ENCODE assay signal across 1 cellular context in the genomic region with DNA sequence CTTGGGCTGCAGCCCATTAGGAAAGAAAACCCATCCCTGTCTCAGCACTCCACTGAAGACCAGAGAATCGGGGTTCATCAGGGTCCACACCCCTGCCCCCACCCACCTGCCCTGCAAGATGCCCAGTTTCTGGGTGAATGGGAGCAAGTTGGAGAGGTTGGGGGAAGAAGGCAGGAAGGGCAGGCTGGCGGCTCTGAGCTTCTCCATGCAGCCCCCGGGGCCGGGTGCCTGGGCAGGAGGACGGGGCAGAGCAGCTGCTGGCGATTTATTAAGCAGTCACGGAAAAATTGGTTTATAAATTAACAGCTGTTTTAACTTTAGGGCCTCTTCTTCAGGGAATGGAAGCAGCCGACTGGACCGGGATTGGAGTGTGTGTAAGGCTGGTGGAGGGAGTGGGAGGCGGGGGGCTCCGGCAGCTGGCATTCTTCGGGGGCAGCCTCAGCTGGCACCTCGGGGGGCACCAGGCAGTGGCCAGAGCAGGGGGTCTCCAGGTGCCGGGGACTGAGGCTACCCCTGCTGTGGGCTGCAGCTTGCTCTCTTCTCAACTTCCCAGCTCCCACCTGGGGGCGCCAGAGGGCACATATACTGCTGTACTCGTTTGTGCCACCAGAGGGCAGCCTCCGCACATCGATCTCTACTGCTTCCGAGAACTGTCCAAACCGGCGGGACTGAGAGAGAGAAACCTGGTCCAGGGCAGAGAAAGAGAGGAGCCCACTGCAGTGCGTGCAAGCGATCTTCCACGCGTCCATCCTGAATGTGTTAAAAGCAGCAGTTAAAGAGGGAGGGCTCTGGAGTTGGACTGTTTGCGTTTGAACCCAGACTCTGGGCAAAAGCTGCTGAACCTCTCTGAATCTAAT.
TF ChIP-seq lines count a peak whose summit lies in the region.

No MANE protein-coding gene starts in this region.

TF ChIP-seq in HepG2, 621 proteins besides CTCF, POLR2A, EP300 and RAD21 (continued from another document and continues in another):
- no peak for TF ChIP-seq TFAP4 (IDR thresholded peaks at IDR 0.05; ENCODE audit: borderline replicate concordance, low read depth)
- peak; percentile 87 for TF ChIP-seq RFXANK (CRISPR knock-in tag; IDR thresholded peaks at IDR 0.05)
- no peak for TF ChIP-seq MEF2D (CRISPR knock-in tag; IDR thresholded peaks at IDR 0.05)
- TF ChIP-seq MYNN (CRISPR knock-in tag; IDR thresholded peaks at IDR 0.05; ENCODE audit: low read depth) = 0 out of 2 replicates have a peak, but pooled peaks have one; percentile 56
- 0 out of 2 replicates have a peak, but pooled peaks have one; percentile 49 for TF ChIP-seq TARDBP (CRISPR knock-in tag; IDR thresholded peaks at IDR 0.05)
- TF ChIP-seq PATZ1 (CRISPR knock-in tag; IDR thresholded peaks at IDR 0.05) = peak; percentile 62
- TF ChIP-seq, protein P1, sequence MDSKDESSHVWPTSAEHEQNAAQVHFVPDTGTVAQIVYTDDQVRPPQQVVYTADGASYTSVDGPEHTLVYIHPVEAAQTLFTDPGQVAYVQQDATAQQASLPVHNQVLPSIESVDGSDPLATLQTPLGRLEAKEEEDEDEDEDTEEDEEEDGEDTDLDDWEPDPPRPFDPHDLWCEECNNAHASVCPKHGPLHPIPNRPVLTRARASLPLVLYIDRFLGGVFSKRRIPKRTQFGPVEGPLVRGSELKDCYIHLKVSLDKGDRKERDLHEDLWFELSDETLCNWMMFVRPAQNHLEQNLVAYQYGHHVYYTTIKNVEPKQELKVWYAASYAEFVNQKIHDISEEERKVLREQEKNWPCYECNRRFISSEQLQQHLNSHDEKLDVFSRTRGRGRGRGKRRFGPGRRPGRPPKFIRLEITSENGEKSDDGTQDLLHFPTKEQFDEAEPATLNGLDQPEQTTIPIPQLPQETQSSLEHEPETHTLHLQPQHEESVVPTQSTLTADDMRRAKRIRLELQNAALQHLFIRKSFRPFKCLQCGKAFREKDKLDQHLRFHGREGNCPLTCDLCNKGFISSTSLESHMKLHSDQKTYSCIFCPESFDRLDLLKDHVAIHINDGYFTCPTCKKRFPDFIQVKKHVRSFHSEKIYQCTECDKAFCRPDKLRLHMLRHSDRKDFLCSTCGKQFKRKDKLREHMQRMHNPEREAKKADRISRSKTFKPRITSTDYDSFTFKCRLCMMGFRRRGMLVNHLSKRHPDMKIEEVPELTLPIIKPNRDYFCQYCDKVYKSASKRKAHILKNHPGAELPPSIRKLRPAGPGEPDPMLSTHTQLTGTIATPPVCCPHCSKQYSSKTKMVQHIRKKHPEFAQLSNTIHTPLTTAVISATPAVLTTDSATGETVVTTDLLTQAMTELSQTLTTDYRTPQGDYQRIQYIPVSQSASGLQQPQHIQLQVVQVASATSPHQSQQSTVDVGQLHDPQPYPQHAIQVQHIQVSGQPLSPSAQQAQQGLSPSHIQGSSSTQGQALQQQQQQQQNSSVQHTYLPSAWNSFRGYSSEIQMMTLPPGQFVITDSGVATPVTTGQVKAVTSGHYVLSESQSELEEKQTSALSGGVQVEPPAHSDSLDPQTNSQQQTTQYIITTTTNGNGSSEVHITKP (CRISPR knock-in tag; IDR thresholded peaks at IDR 0.05; ENCODE audit: low read depth) = peak; percentile 51; the same call in 1 of the 2 replicates
- TF ChIP-seq NRL (CRISPR knock-in tag; IDR thresholded peaks at IDR 0.05; ENCODE audit: borderline replicate concordance) = peak; percentile 47; the same call in 1 of the 2 replicates
- no peak for TF ChIP-seq HNRNPK (IDR thresholded peaks at IDR 0.05; ENCODE audit: low read depth, low read length, poor library complexity, severe bottlenecking)
- TF ChIP-seq TP53 (CRISPR knock-in tag; conservative IDR thresholded peaks at IDR 0.05) = 0 out of 2 replicates have a peak, but pooled peaks have one; percentile 16
- TF ChIP-seq KDM4B (CRISPR knock-in tag; IDR thresholded peaks at IDR 0.05) = peak; percentile 89; the same call in 1 of the 2 replicates
- no peak for TF ChIP-seq HMG20B (CRISPR knock-in tag; conservative IDR thresholded peaks at IDR 0.05)
- peak; percentile 38 to 89 for TF ChIP-seq REST (IDR thresholded peaks at IDR 0.05; ENCODE audit: borderline replicate concordance in 1 of 2, low read depth in 1 of 2, low read length in 2 of 2)
- peak; percentile 88; the same call in 1 of the 2 replicates for TF ChIP-seq DNMT3B (CRISPR knock-in tag; conservative IDR thresholded peaks at IDR 0.05)
- 0 out of 2 replicates have a peak, but pooled peaks have one; percentile 55 for TF ChIP-seq ZNF256 (CRISPR knock-in tag; conservative IDR thresholded peaks at IDR 0.05)
- TF ChIP-seq ZNF263 (CRISPR knock-in tag; IDR thresholded peaks at IDR 0.05) = peak; percentile 50; the same call in 1 of the 2 replicates
- TF ChIP-seq ZBTB7B (CRISPR knock-in tag; IDR thresholded peaks at IDR 0.05) = peak; percentile 89
- TF ChIP-seq SIX4 (CRISPR knock-in tag; IDR thresholded peaks at IDR 0.05) = 0 out of 2 replicates have a peak, but pooled peaks have one; percentile 56
- no peak for TF ChIP-seq BCLAF1 (IDR thresholded peaks at IDR 0.05)
- no peak for TF ChIP-seq ZNF878 (CRISPR knock-in tag; IDR thresholded peaks at IDR 0.05)
- peak; percentile 25; the same call in 1 of the 2 replicates for TF ChIP-seq RARA (CRISPR knock-in tag; IDR thresholded peaks at IDR 0.05)
- no peak for TF ChIP-seq TCF7L2 (IDR thresholded peaks at IDR 0.05; ENCODE audit: low read depth, low read length)
- no peak for TF ChIP-seq ZNF552 (CRISPR knock-in tag; IDR thresholded peaks at IDR 0.05; ENCODE audit: borderline replicate concordance)
- peak; percentile 36; the same call in 1 of the 2 replicates for TF ChIP-seq SP4 (CRISPR knock-in tag; IDR thresholded peaks at IDR 0.05)
- no peak for TF ChIP-seq GZF1 (CRISPR knock-in tag; IDR thresholded peaks at IDR 0.05)
- peak; percentile 65 for TF ChIP-seq ZNF687 (CRISPR knock-in tag; IDR thresholded peaks at IDR 0.05)
- TF ChIP-seq LCORL (IDR thresholded peaks at IDR 0.05) = no peak
- peak; percentile 75 for TF ChIP-seq LCORL (CRISPR knock-in tag; IDR thresholded peaks at IDR 0.05)
- TF ChIP-seq, protein P2, sequence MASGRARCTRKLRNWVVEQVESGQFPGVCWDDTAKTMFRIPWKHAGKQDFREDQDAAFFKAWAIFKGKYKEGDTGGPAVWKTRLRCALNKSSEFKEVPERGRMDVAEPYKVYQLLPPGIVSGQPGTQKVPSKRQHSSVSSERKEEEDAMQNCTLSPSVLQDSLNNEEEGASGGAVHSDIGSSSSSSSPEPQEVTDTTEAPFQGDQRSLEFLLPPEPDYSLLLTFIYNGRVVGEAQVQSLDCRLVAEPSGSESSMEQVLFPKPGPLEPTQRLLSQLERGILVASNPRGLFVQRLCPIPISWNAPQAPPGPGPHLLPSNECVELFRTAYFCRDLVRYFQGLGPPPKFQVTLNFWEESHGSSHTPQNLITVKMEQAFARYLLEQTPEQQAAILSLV (CRISPR knock-in tag; IDR thresholded peaks at IDR 0.05; ENCODE audit: borderline replicate concordance) = peak; percentile 42; the same call in 1 of the 2 replicates
- TF ChIP-seq SIN3B (IDR thresholded peaks at IDR 0.05; ENCODE audit: low read length) = no peak; the same call in 1 of the 2 replicates
- no peak for TF ChIP-seq ZNF296 (CRISPR knock-in tag; conservative IDR thresholded peaks at IDR 0.05)
